19 cellular contexts compared by ENCODE assay signal in genomic region chr11:25612806-25613205, GRCh38.
A peak's percentile ranks its signal among the peaks of the same experiment; 100 is the strongest.
DNase-seq lines count a peak whose midpoint lies in the region; ATAC-seq lines count a peak whose summit lies in the region.
"Had no signal": no experiment of that assay in that cellular context is flagged by ENCODE, and none has a peak within 500 bp of the region (broad histone marks: within the 10 kb centered on the region; RNA-seq: fewer than 3 reads in every experiment).

No MANE protein-coding gene starts in this region.

- intact Hi-C loops in Right ventricle myocardium superior (cut with DNase I) (no loop called here), cardiac septum (cut with DNase I) (no loop called here)

- no peaks in the 10 kb centered on the region for H3K4me1 ChIP-seq in adipocyte (ENCODE audit: control insufficient read depth, insufficient read depth, low read length)
- H3K4me1 ChIP-seq: A549 had no signal

- H3K4me3 ChIP-seq in adipocyte (ENCODE audit: low read length), result no peak overlapping the region
- H3K4me3 ChIP-seq: A549, GM12878, GM23248, K562 had no signal

- DNase-seq in Right ventricle myocardium superior (no peak), cardiac septum (ENCODE audit: low spot score) (no peak), adipocyte (ENCODE audit: low read depth) (peak; percentile 8), myocyte (ENCODE audit: low read depth) (peak; percentile 18), NCI-H2029 (lab: John Stamatoyannopoulos, UW) (no peak)
- DNase-seq: AML-193; Calu3; CD4-positive, alpha-beta T cell; DMS79 treated with DMSO at 0.1 percent for 48 hours; GM23248; H7; HFFc6; IMR-90 had no signal

- no peaks in the 10 kb centered on the region for H3K27me3 ChIP-seq in adipocyte (replicated peaks; ENCODE audit: control insufficient read depth, insufficient read depth, low read length)

- H3K9me3 ChIP-seq in adipocyte (ENCODE audit: control insufficient read depth, low read length), result peaks cover 8% of the 10 kb centered on the region
- H3K9me3 ChIP-seq: A549 had no signal

- H3K36me3 ChIP-seq in adipocyte (ENCODE audit: control insufficient read depth, insufficient read depth, low read length, severe bottlenecking), result no peaks in the 10 kb centered on the region

- peak; percentile 31 for ATAC-seq in Right ventricle myocardium superior (ENCODE audit: poor library complexity)
- ATAC-seq in GM21619 (IDR thresholded peaks at IDR 0.05; ENCODE audit: unreplicated experiment), result no peak
- ATAC-seq in HG02885 (IDR thresholded peaks at IDR 0.05; ENCODE audit: poor library complexity, unreplicated experiment), result no peak
- ATAC-seq: A549, GM12878, HCT116, K562 had no signal

- H3K9ac ChIP-seq in adipocyte (ENCODE audit: low read length), result no peak overlapping the region
- H3K9ac ChIP-seq: GM23248 had no signal

Comparison
In these comparisons a context has a peak if more than half of its experiments do, and no peak if none do; other contexts are left out.
1. DNase-seq: peak in adipocyte (single experiment) and myocyte (single experiment); none in Right ventricle myocardium superior (single experiment), cardiac septum (single experiment) and NCI-H2029 (single experiment).